Comparison of ENCODE assay signal across 13 cellular contexts in genomic region chr9:100554935-100555401, GRCh38.
A peak's percentile ranks its signal among the peaks of the same experiment; 100 is the strongest.
DNase-seq lines count a peak whose midpoint lies in the region; ATAC-seq and TF ChIP-seq lines count a peak whose summit lies in the region.
"Had no signal": no experiment of that assay in that cellular context is flagged by ENCODE, and none has a peak within 500 bp of the region (broad histone marks: within the 10 kb centered on the region; RNA-seq: fewer than 3 reads in every experiment).

No MANE protein-coding gene starts in this region.

- no peak overlapping the region for H3K27ac ChIP-seq in tibial artery

- H3K36me3 ChIP-seq in tibial artery = peaks cover 0 to 9% (median 0%) of the 10 kb centered on the region in 3 donors
- H3K36me3 ChIP-seq: BE2C had no signal

- intact Hi-C loops in tibial artery (cut with DNase I; ENCODE audit: low total_unique reads) = no loop called here

- DNase-seq in EH (ENCODE audit: low read depth) (peak; percentile 11), NCI-H1105 treated with DMSO at 0.1 percent for 48 hours (lab: John Stamatoyannopoulos, UW) (peak; percentile 4), foreskin fibroblast (peak; percentile 8 to 17), tibial artery (no peak), NCI-H1092 (lab: John Stamatoyannopoulos, UW) (no peak)
- DNase-seq in activated CD4-positive, alpha-beta T cell treated with anti-CD3 and anti-CD28 coated beads for 1 hour = no peak
- DNase-seq: activated CD4-positive, alpha-beta T cell treated with anti-CD3 and anti-CD28 coated beads for 48 hours; BE2C; H7; NCI-H2227 treated with DMSO at 0.1 percent for 48 hours; retina had no signal

- TF ChIP-seq CTCF in foreskin fibroblast (IDR thresholded peaks at IDR 0.05; ENCODE audit: low read depth, low read length) (no peak), tibial artery (IDR thresholded peaks at IDR 0.05) (no peak)

- H3K4me3 ChIP-seq in foreskin fibroblast (ENCODE audit: low read depth in 1 of 2, low read length in 2 of 2) (no peak overlapping the region), tibial artery (no peak overlapping the region)

- ATAC-seq in GM21529 (IDR thresholded peaks at IDR 0.05; ENCODE audit: unreplicated experiment) (peak; percentile 41), HG02970 (IDR thresholded peaks at IDR 0.05; ENCODE audit: low FRiP score, unreplicated experiment) (no peak)

- H3K9me3 ChIP-seq in tibial artery = no peaks in the 10 kb centered on the region
- H3K9me3 ChIP-seq: BE2C had no signal

- H3K4me1 ChIP-seq in tibial artery = no peaks in the 10 kb centered on the region
- H3K4me1 ChIP-seq: BE2C had no signal

- H3K27me3 ChIP-seq in tibial artery = no peaks in the 10 kb centered on the region
- H3K27me3 ChIP-seq: BE2C had no signal

Comparison
In these comparisons a context has a peak if more than half of its experiments do, and no peak if none do; other contexts are left out.
1. DNase-seq: peak in EH (single experiment), NCI-H1105 treated with DMSO at 0.1 percent for 48 hours (single experiment) and foreskin fibroblast (2 of 2); none in tibial artery (0 of 2), activated CD4-positive, alpha-beta T cell treated with anti-CD3 and anti-CD28 coated beads for 1 hour (single experiment) and NCI-H1092 (single experiment).